Comparison of ENCODE assay signal across 23 cellular contexts in genomic region chrX:119455264-119455663, GRCh38. TPM values are rescaled to one million over a fixed set of nuclear protein-coding genes. Genes with fewer than 3 reads are reported as not detected.
DNase-seq lines count a peak whose midpoint lies in the region; ATAC-seq, FAIRE-seq and TF ChIP-seq lines count a peak whose summit lies in the region.
"Had no signal": no experiment of that assay in that cellular context is flagged by ENCODE, and none has a peak within 500 bp of the region (broad histone marks: within the 10 kb centered on the region; RNA-seq: fewer than 3 reads in every experiment).

No MANE protein-coding gene starts in this region.

- intact Hi-C loops in Caco-2 (cut with micrococcal nuclease; ENCODE audit: unreplicated experiment), result loop anchor here (2.0 kb wide), 1 partner anchor 14 kb away; the partner anchor contains the start of gene SLC25A5
- intact Hi-C loops in IMR-90 (cut with micrococcal nuclease), result no loop called here

- dilution Hi-C loops in IMR-90 (cut with HindIII; ENCODE audit: low sequenced_read_pairs, unreplicated experiment), result no loop called here

- H3K27ac ChIP-seq in IMR-90 (ENCODE audit: insufficient read depth, low read length), result no peak overlapping the region
- H3K27ac ChIP-seq in foreskin keratinocyte, result no peak overlapping the region
- H3K27ac ChIP-seq: BLaER1 treated with 17β-estradiol and CSF1 and Interleukin-3, amounts not matched to agents 10 nM and 100 nM; psoas muscle; skin epidermis had no signal

- no peak overlapping the region for H3K23ac ChIP-seq in IMR-90 (ENCODE audit: low read depth, low read length)

- H3K4me3 Mint-ChIP-seq in Caco-2 (ENCODE audit: unreplicated experiment), result peak overlapping the region; percentile 54
- H3K4me3 Mint-ChIP-seq: activated naive CD4-positive, alpha-beta T cell treated with anti-CD3 and anti-CD28 coated beads, Interleukin-2, amount 50 U/mL, for 24 hours; dendritic cell treated with granulocyte-macrophage colony-stimulating factor and Interleukin-4, amounts not matched to agents 40 ng/mL and 50 ng/mL, for 4 days; T-cell had no signal

- FAIRE-seq in bronchial epithelial cell (lab: Jason Lieb, UNC), result no peak
- FAIRE-seq: endothelial cell of umbilical vein, GM12891 had no signal

- H3K4me1 ChIP-seq in Caco-2 (peaks cover 13% of the 10 kb centered on the region), IMR-90 (ENCODE audit: control insufficient read depth, insufficient read depth, low read length) (no peaks in the 10 kb centered on the region), foreskin keratinocyte (peaks cover 14% of the 10 kb centered on the region)
- H3K4me1 ChIP-seq: BLaER1 treated with 17β-estradiol and CSF1 and Interleukin-3, amounts not matched to agents 10 nM and 100 nM; psoas muscle had no signal

- no peak overlapping the region for H2BK15ac ChIP-seq in IMR-90 (ENCODE audit: low read depth, low read length)

- no peaks in the 10 kb centered on the region for H3K79me1 ChIP-seq in IMR-90 (ENCODE audit: low read depth in 1 of 2, low read length in 2 of 2)

- H3K56ac ChIP-seq in IMR-90 (ENCODE audit: extremely low read depth, insufficient read depth, low read length), result no peak overlapping the region

- peaks cover 21% of the 10 kb centered on the region for H3K36me3 Mint-ChIP-seq in Caco-2 (ENCODE audit: insufficient read depth, unreplicated experiment)

- no peak overlapping the region for H4K91ac ChIP-seq in IMR-90 (ENCODE audit: insufficient read depth, low read depth, low read length)

- DNase-seq in Caco-2 (peak in 1 of 2 experiments; percentile 20), IMR-90 (peak; percentile 69), bronchial epithelial cell (ENCODE audit: low read depth) (peak; percentile 87), foreskin keratinocyte (peak; percentile 49 to 78), retina (no peak), DMS79 (lab: John Stamatoyannopoulos, UW) (no peak)
- DNase-seq in stimulated activated CD4-positive, alpha-beta T cell treated with anti-CD3 and anti-CD28 coated beads, Interleukin-1b, Interleukin-23, amount 100 ng/mL, for 48 hours, result no peak
- DNase-seq: activated CD4-positive, alpha-beta T cell treated with anti-CD3 and anti-CD28 coated beads for 4 hours; GF-D8; MM.1S; NCI-H1694; psoas muscle; SHP77; stimulated activated CD4-positive, alpha-beta T cell treated with anti-CD3 and anti-CD28 coated beads, Interleukin-2, amount 100 ng/mL, for 48 hours; stimulated activated naive CD4-positive, alpha-beta T cell treated with Interleukin-2 at 50 U/mL for 16 hours; T-cell had no signal

- no peaks in the 10 kb centered on the region for H3K36me3 ChIP-seq in Caco-2 (ENCODE audit: control insufficient read depth, insufficient read depth, low read length)
- no peaks in the 10 kb centered on the region; the same call in 1 of the 2 replicates for H3K36me3 ChIP-seq in IMR-90 (ENCODE audit: control insufficient read depth, insufficient read depth, low read length)
- H3K36me3 ChIP-seq in bronchial epithelial cell (ENCODE audit: control insufficient read depth, insufficient read depth, low read length), result no peaks in the 10 kb centered on the region

- H3K27me3 ChIP-seq in Caco-2 (replicated peaks; ENCODE audit: control insufficient read depth, insufficient read depth, low read length) (no peaks in the 10 kb centered on the region), IMR-90 (ENCODE audit: control insufficient read depth, insufficient read depth, low read length) (no peaks in the 10 kb centered on the region), bronchial epithelial cell (ENCODE audit: control insufficient read depth, insufficient read depth, low read length) (no peaks in the 10 kb centered on the region), foreskin keratinocyte (no peaks in the 10 kb centered on the region)
- H3K27me3 ChIP-seq: BLaER1 treated with 17β-estradiol and CSF1 and Interleukin-3, amounts not matched to agents 10 nM and 100 nM had no signal

- no peak for TF ChIP-seq POLR2A in IMR-90 (IDR thresholded peaks at IDR 0.05; ENCODE audit: low read depth, low read length)

- no peaks in the 10 kb centered on the region for H3K9me3 Mint-ChIP-seq in Caco-2 (ENCODE audit: unreplicated experiment)
- H3K9me3 Mint-ChIP-seq: activated naive CD4-positive, alpha-beta T cell treated with anti-CD3 and anti-CD28 coated beads, Interleukin-2, amount 50 U/mL, for 24 hours; dendritic cell treated with granulocyte-macrophage colony-stimulating factor and Interleukin-4, amounts not matched to agents 40 ng/mL and 50 ng/mL, for 4 days; T-cell had no signal

- H2BK5ac ChIP-seq in IMR-90 (ENCODE audit: low read depth, low read length, poor library complexity, severe bottlenecking), result no peak overlapping the region

- H3K9ac ChIP-seq in IMR-90 (ENCODE audit: low read depth, low read length), result no peak overlapping the region
- H3K9ac ChIP-seq: BLaER1 treated with 17β-estradiol and CSF1 and Interleukin-3, amounts not matched to agents 10 nM and 100 nM had no signal

- H2AFZ ChIP-seq in IMR-90 (replicated peaks; ENCODE audit: low read length, poor library complexity), result no peak overlapping the region

- no peak overlapping the region for H3K4ac ChIP-seq in IMR-90 (ENCODE audit: low read depth, low read length)

- no peak overlapping the region for H3K14ac ChIP-seq in IMR-90 (replicated peaks; ENCODE audit: low read depth, low read length)

- no peak overlapping the region for H2AK5ac ChIP-seq in IMR-90 (ENCODE audit: low read depth, low read length)

- no peaks in the 10 kb centered on the region for H3K27me3 Mint-ChIP-seq in Caco-2 (ENCODE audit: insufficient read depth, unreplicated experiment)
- H3K27me3 Mint-ChIP-seq: activated naive CD4-positive, alpha-beta T cell treated with anti-CD3 and anti-CD28 coated beads, Interleukin-2, amount 50 U/mL, for 24 hours; dendritic cell treated with granulocyte-macrophage colony-stimulating factor and Interleukin-4, amounts not matched to agents 40 ng/mL and 50 ng/mL, for 4 days had no signal

- CTCF ChIA-PET in Caco-2 (lab: Charles Lee) (no interaction called here), IMR-90 (lab: Yijun Ruan, JAX) (no interaction called here)

- H2AK9ac ChIP-seq in IMR-90 (replicated peaks; ENCODE audit: low read depth, low read length, poor library complexity), result no peak overlapping the region

- H3K4me2 ChIP-seq in IMR-90 (ENCODE audit: low read depth, low read length), result no peak overlapping the region
- H3K4me2 ChIP-seq: BLaER1 treated with 17β-estradiol and CSF1 and Interleukin-3, amounts not matched to agents 10 nM and 100 nM had no signal

- BruUV-seq in Caco-2 (replicated peaks; lab: Mats Ljungman, UMichigan) (no TSS peak), IMR-90 (replicated peaks; lab: Mats Ljungman, UMichigan) (no TSS peak)

- peaks cover 17% of the 10 kb centered on the region for H3K4me1 Mint-ChIP-seq in Caco-2 (ENCODE audit: low read depth, unreplicated experiment)
- H3K4me1 Mint-ChIP-seq: activated naive CD4-positive, alpha-beta T cell treated with anti-CD3 and anti-CD28 coated beads, Interleukin-2, amount 50 U/mL, for 24 hours; T-cell had no signal

- H2BK120ac ChIP-seq in IMR-90 (ENCODE audit: low read depth, low read length), result no peak overlapping the region

- no peak overlapping the region for H2BK20ac ChIP-seq in IMR-90 (ENCODE audit: low read depth, low read length)

- no peaks in the 10 kb centered on the region for H4K20me1 ChIP-seq in IMR-90 (ENCODE audit: insufficient read depth, low read length)
- H4K20me1 ChIP-seq: BLaER1 treated with 17β-estradiol and CSF1 and Interleukin-3, amounts not matched to agents 10 nM and 100 nM had no signal

- H3K27ac Mint-ChIP-seq in Caco-2 (ENCODE audit: unreplicated experiment), result peak overlapping the region; percentile 60
- H3K27ac Mint-ChIP-seq: activated naive CD4-positive, alpha-beta T cell treated with anti-CD3 and anti-CD28 coated beads, Interleukin-2, amount 50 U/mL, for 24 hours; dendritic cell treated with granulocyte-macrophage colony-stimulating factor and Interleukin-4, amounts not matched to agents 40 ng/mL and 50 ng/mL, for 4 days; T-cell had no signal

- H4K5ac ChIP-seq in IMR-90 (ENCODE audit: low read depth, low read length), result no peak overlapping the region

- no peak overlapping the region for H3K18ac ChIP-seq in IMR-90 (ENCODE audit: low read depth, low read length)

- no peaks in the 10 kb centered on the region for H3K9me3 ChIP-seq in Caco-2
- no peaks in the 10 kb centered on the region for H3K9me3 ChIP-seq in IMR-90 (ENCODE audit: control insufficient read depth, insufficient read depth, low read length)
- H3K9me3 ChIP-seq: BLaER1 treated with 17β-estradiol and CSF1 and Interleukin-3, amounts not matched to agents 10 nM and 100 nM; psoas muscle had no signal

- TF ChIP-seq RAD21 in IMR-90 (IDR thresholded peaks at IDR 0.05; ENCODE audit: low read length), result no peak

- H3K9me1 ChIP-seq in IMR-90 (ENCODE audit: insufficient read depth, low read length), result no peaks in the 10 kb centered on the region; the same call in 1 of the 2 replicates

- no CpG with 5 or more reads among the region's 1 CpG for WGBS in IMR-90 (ENCODE audit: extremely low coverage in 2 of 2, insufficient read length in 1 of 2), 2 experiments

- in situ Hi-C loops in IMR-90 (cut with MboI; ENCODE audit: low sequenced_read_pairs), result no loop called here

- TF ChIP-seq CTCF in Caco-2 (IDR thresholded peaks at IDR 0.05; ENCODE audit: insufficient read depth in 1 of 2, low read depth in 1 of 2, low read length in 1 of 2, severe bottlenecking in 1 of 2, unreplicated experiment in 1 of 2) (no peak), IMR-90 (conservative IDR thresholded peaks at IDR 0.05; ENCODE audit: low read depth, low read length) (no peak), bronchial epithelial cell (IDR thresholded peaks at IDR 0.05; ENCODE audit: insufficient read depth, low read length, severe bottlenecking) (no peak), foreskin keratinocyte (conservative IDR thresholded peaks at IDR 0.05) (no peak)

- H4K8ac ChIP-seq in IMR-90 (ENCODE audit: low read depth in 2 of 2, low read length in 2 of 2), result no peak overlapping the region

- no peak overlapping the region for H3K4me3 ChIP-seq in Caco-2 (ENCODE audit: low read depth, low read length)
- H3K4me3 ChIP-seq in IMR-90 (ENCODE audit: insufficient read depth, low read depth, low read length), result no peak overlapping the region
- H3K4me3 ChIP-seq in bronchial epithelial cell (ENCODE audit: low read depth, low read length), result no peak overlapping the region
- H3K4me3 ChIP-seq: BLaER1 treated with 17β-estradiol and CSF1 and Interleukin-3, amounts not matched to agents 10 nM and 100 nM; psoas muscle; skin epidermis had no signal

- POLR2A ChIA-PET in Caco-2 (lab: Charles Lee) (interaction anchor here (0.7 to 0.9 kb wide), 2 partner anchors 13 to 38 kb away, joined by 3 to 6 read pairs; partner anchors contain the start of gene SLC25A5), IMR-90 (lab: Charles Lee; ENCODE audit: unreplicated experiment) (no interaction called here)

- ATAC-seq in IMR-90 (ENCODE audit: low read depth), result peak; percentile 27; the same call in 1 of the 2 replicates
- ATAC-seq in foreskin keratinocyte, result peak; percentile 84
- ATAC-seq in GM18861 (IDR thresholded peaks at IDR 0.05; ENCODE audit: unreplicated experiment), result no peak
- ATAC-seq: psoas muscle, T-cell had no signal

RNA-seq across cellular contexts. Expression of gene SLC25A5, which starts 13.0 kb away (rescaled TPM):
- total RNA-seq in Caco-2 (2022) (416 and 445 TPM in 2 replicates), IMR-90 (2012; rRNA removed) (216 and 282 TPM in 2 replicates), bronchial epithelial cell (486 and 551 TPM in 2 replicates), foreskin keratinocyte (351 and 441 TPM in 2 replicates)
- polyA plus RNA-seq in IMR-90 (2012; rRNA removed) (247 and 337 TPM in 2 replicates), foreskin keratinocyte (518 and 606 TPM in 2 replicates)
- polyA plus RNA-seq in IMR-90 (2012; cell fraction: cytosol; rRNA removed), result 176 and 222 TPM in 2 replicates
- 114 and 168 TPM in 2 replicates for polyA plus RNA-seq in IMR-90 (2012; cell fraction: nucleus; rRNA removed; ENCODE audit: low replicate concordance)

RNA-seq across cellular contexts. Expression of gene SLC25A43, which starts 56.1 kb away (rescaled TPM):
- total RNA-seq in Caco-2 (2022) (13.4 and 14.4 TPM in 2 replicates), IMR-90 (2012; rRNA removed) (12.2 and 12.5 TPM in 2 replicates), bronchial epithelial cell (13.4 and 31.0 TPM in 2 replicates), foreskin keratinocyte (20.3 and 22.0 TPM in 2 replicates)
- polyA plus RNA-seq in IMR-90 (2012; rRNA removed) (10.3 and 12.3 TPM in 2 replicates), foreskin keratinocyte (13.9 TPM in 2 replicates)
- polyA plus RNA-seq in IMR-90 (2012; cell fraction: cytosol; rRNA removed), result 8.3 and 8.5 TPM in 2 replicates
- 3.6 and 8.0 TPM in 2 replicates for polyA plus RNA-seq in IMR-90 (2012; cell fraction: nucleus; rRNA removed; ENCODE audit: low replicate concordance)

Comparison
In these comparisons a context has a peak if more than half of its experiments do, and no peak if none do; other contexts are left out.
1. DNase-seq: peak in IMR-90 (single experiment), bronchial epithelial cell (single experiment) and foreskin keratinocyte (2 of 2); none in retina (single experiment), DMS79 (single experiment) and stimulated activated CD4-positive, alpha-beta T cell treated with anti-CD3 and anti-CD28 coated beads, Interleukin-1b, Interleukin-23, amount 100 ng/mL, for 48 hours (single experiment).